ENCODE assay signal across 1 cellular context in the genomic region with DNA sequence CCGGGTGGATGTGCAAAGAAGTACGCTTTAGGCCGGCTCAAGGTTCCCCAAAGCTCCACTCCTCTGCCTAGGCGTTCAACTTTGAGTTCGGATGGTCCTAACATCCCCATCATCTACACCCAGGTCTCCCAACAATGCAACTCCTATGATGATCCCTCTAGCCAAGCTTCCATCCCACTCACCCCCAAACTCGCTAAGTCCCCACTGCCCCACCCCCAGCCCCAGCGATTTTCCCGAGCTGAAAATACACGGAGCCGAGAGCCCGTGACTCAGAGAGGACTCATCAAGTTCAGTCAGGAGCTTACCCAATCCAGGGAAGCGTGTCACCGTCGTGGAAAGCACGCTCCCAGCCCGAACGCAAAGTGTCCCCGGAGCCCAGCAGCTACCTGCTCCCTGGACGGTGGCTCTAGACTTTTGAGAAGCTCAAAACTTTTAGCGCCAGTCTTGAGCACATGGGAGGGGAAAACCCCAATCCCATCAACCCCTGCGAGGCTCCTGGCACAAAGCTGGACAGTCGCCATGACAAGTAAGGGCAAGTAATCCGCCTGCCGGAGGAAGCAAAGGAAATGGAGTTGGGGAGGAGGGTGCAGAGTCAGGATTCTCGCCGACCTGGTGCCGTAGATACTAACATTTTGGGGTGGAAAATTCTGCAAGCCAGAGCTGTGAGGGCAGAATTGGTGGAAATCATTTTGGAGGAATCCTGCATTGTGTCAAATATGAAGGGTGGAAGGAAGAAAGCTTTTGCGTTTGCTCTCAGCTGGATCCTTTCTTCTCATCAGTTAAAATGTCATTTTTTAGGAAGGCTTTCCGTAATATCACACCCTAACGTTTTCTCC.
TF ChIP-seq lines count a peak whose summit lies in the region.

Gene TP53 (minus strand): TSS at position 419 of the 836 bp plus-strand sequence. CDS start 10,896 bp downstream, outside the sequence.

TF ChIP-seq in HepG2, 621 proteins besides CTCF, POLR2A, EP300 and RAD21 (continued from another document and continues in another):
- TF ChIP-seq ZBTB4 (CRISPR knock-in tag; IDR thresholded peaks at IDR 0.05; ENCODE audit: borderline replicate concordance) (no peak), ZEB1 (IDR thresholded peaks at IDR 0.05; ENCODE audit: insufficient replicate concordance, low read depth) (peak; percentile 8), POLR2G (IDR thresholded peaks at IDR 0.05; ENCODE audit: low read depth, low read length) (peak; percentile 96), ZBTB38 (CRISPR knock-in tag; IDR thresholded peaks at IDR 0.05) (no peak), NFKBIZ (CRISPR knock-in tag; IDR thresholded peaks at IDR 0.05) (peak; percentile 99), POLR2AphosphoS5 (IDR thresholded peaks at IDR 0.05; ENCODE audit: low read depth, low read length) (peak; percentile 96), ZNF263 (CRISPR knock-in tag; IDR thresholded peaks at IDR 0.05) (peak; percentile 96), ARID5B (CRISPR knock-in tag; IDR thresholded peaks at IDR 0.05) (no peak), ZNF709 (CRISPR knock-in tag; IDR thresholded peaks at IDR 0.05) (no peak; the same call in 1 of the 2 replicates), PRDM15 (CRISPR knock-in tag; IDR thresholded peaks at IDR 0.05) (peak; percentile 66; the same call in 1 of the 2 replicates), KDM2A (CRISPR knock-in tag; IDR thresholded peaks at IDR 0.05; ENCODE audit: borderline replicate concordance, low read depth) (peak; percentile 55; the same call in 1 of the 2 replicates), GATA4 (IDR thresholded peaks at IDR 0.05; ENCODE audit: borderline replicate concordance, low read depth) (peak; percentile 70; the same call in 1 of the 2 replicates), MTF2 (CRISPR knock-in tag; IDR thresholded peaks at IDR 0.05; ENCODE audit: borderline replicate concordance) (0 out of 2 replicates have a peak, but pooled peaks have one; percentile 5), NR2F2 (IDR thresholded peaks at IDR 0.05; ENCODE audit: borderline replicate concordance, low read depth) (peak; percentile 14; the same call in 1 of the 2 replicates), TMF1 (CRISPR knock-in tag; IDR thresholded peaks at IDR 0.05; ENCODE audit: low read depth) (no peak), ZNF276 (CRISPR knock-in tag; IDR thresholded peaks at IDR 0.05; ENCODE audit: low read depth) (peak; percentile 1; the same call in 1 of the 2 replicates), ZNF431 (CRISPR knock-in tag; IDR thresholded peaks at IDR 0.05; ENCODE audit: borderline replicate concordance, low read depth) (0 out of 2 replicates have a peak, but pooled peaks have one; percentile 64), ZNF672 (CRISPR knock-in tag; IDR thresholded peaks at IDR 0.05) (no peak), CENPT (CRISPR knock-in tag; IDR thresholded peaks at IDR 0.05; ENCODE audit: low read depth) (peak; percentile 20; the same call in 1 of the 2 replicates), ZNF343 (CRISPR knock-in tag; IDR thresholded peaks at IDR 0.05) (no peak), AKAP8 (CRISPR knock-in tag; IDR thresholded peaks at IDR 0.05) (no peak), ZNF639 (CRISPR knock-in tag; conservative IDR thresholded peaks at IDR 0.05) (no peak), HMGA1 (CRISPR knock-in tag; conservative IDR thresholded peaks at IDR 0.05) (no peak), ZNF331 (CRISPR knock-in tag; IDR thresholded peaks at IDR 0.05) (0 out of 2 replicates have a peak, but pooled peaks have one; percentile 31), HES4 (CRISPR knock-in tag; IDR thresholded peaks at IDR 0.05; ENCODE audit: borderline replicate concordance) (peak; percentile 78; the same call in 1 of the 2 replicates), ZNF124 (CRISPR knock-in tag; IDR thresholded peaks at IDR 0.05) (0 out of 2 replicates have a peak, but pooled peaks have one; percentile 67)
- TF ChIP-seq, protein P1, sequence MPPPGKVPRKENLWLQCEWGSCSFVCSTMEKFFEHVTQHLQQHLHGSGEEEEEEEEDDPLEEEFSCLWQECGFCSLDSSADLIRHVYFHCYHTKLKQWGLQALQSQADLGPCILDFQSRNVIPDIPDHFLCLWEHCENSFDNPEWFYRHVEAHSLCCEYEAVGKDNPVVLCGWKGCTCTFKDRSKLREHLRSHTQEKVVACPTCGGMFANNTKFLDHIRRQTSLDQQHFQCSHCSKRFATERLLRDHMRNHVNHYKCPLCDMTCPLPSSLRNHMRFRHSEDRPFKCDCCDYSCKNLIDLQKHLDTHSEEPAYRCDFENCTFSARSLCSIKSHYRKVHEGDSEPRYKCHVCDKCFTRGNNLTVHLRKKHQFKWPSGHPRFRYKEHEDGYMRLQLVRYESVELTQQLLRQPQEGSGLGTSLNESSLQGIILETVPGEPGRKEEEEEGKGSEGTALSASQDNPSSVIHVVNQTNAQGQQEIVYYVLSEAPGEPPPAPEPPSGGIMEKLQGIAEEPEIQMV (CRISPR knock-in tag; IDR thresholded peaks at IDR 0.05; ENCODE audit: low read depth): no peak
- TF ChIP-seq, protein P2, sequence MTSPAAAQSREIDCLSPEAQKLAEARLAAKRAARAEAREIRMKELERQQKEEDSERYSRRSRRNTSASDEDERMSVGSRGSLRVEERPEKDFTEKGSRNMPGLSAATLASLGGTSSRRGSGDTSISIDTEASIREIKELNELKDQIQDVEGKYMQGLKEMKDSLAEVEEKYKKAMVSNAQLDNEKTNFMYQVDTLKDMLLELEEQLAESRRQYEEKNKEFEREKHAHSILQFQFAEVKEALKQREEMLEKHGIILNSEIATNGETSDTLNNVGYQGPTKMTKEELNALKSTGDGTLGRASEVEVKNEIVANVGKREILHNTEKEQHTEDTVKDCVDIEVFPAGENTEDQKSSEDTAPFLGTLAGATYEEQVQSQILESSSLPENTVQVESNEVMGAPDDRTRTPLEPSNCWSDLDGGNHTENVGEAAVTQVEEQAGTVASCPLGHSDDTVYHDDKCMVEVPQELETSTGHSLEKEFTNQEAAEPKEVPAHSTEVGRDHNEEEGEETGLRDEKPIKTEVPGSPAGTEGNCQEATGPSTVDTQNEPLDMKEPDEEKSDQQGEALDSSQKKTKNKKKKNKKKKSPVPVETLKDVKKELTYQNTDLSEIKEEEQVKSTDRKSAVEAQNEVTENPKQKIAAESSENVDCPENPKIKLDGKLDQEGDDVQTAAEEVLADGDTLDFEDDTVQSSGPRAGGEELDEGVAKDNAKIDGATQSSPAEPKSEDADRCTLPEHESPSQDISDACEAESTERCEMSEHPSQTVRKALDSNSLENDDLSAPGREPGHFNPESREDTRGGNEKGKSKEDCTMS (CRISPR knock-in tag; conservative IDR thresholded peaks at IDR 0.05): no peak
- TF ChIP-seq, protein P3, sequence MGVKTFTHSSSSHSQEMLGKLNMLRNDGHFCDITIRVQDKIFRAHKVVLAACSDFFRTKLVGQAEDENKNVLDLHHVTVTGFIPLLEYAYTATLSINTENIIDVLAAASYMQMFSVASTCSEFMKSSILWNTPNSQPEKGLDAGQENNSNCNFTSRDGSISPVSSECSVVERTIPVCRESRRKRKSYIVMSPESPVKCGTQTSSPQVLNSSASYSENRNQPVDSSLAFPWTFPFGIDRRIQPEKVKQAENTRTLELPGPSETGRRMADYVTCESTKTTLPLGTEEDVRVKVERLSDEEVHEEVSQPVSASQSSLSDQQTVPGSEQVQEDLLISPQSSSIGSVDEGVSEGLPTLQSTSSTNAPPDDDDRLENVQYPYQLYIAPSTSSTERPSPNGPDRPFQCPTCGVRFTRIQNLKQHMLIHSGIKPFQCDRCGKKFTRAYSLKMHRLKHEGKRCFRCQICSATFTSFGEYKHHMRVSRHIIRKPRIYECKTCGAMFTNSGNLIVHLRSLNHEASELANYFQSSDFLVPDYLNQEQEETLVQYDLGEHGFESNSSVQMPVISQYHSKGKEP (CRISPR knock-in tag; IDR thresholded peaks at IDR 0.05): no peak
